ENCODE assay signal across 15 cellular contexts in genomic region chr15:90596943-90597342, GRCh38.
DNase-seq lines count a peak whose midpoint lies in the region; ATAC-seq and TF ChIP-seq lines count a peak whose summit lies in the region.
"Had no signal": no experiment of that assay in that cellular context is flagged by ENCODE, and none has a peak within 500 bp of the region (broad histone marks: within the 10 kb centered on the region; RNA-seq: fewer than 3 reads in every experiment).

No MANE protein-coding gene starts in this region.

- POLR2A ChIA-PET in naive thymus-derived CD4-positive, alpha-beta T cell (lab: Charles Lee) = interaction anchor here (0.7 to 3.4 kb wide), 7 partner anchors 22 to 66 kb away, joined by 3 to 14 read pairs (median 3); no protein-coding TSS in a partner anchor

- H3K36me3 ChIP-seq in ascending aorta (peaks cover 0 to 5% of the 10 kb centered on the region in 2 donors), transverse colon (no peaks in the 10 kb centered on the region)
- no peaks in the 10 kb centered on the region for H3K36me3 ChIP-seq in naive thymus-derived CD4-positive, alpha-beta T cell (ENCODE audit: control insufficient read depth in 2 of 3, insufficient read depth in 3 of 3, low read length in 3 of 3)
- H3K36me3 ChIP-seq: cardiac muscle cell had no signal

- H3K4me3 Mint-ChIP-seq in activated T-cell treated with anti-CD3 and anti-CD28 coated beads, Interleukin-2, amount 50 U/mL, for 72 hours = peak overlapping the region; percentile 52 to 59
- peak overlapping the region in 8 of 10 donors; percentile 11 to 83 (median 78) for H3K4me3 Mint-ChIP-seq in naive thymus-derived CD4-positive, alpha-beta T cell

- TF ChIP-seq POLR2A in transverse colon (IDR thresholded peaks at IDR 0.05) = no peak

- H3K27me3 ChIP-seq in ascending aorta = no peaks in the 10 kb centered on the region
- no peaks in the 10 kb centered on the region for H3K27me3 ChIP-seq in naive thymus-derived CD4-positive, alpha-beta T cell (ENCODE audit: control insufficient read depth in 2 of 2, insufficient read depth in 2 of 2, low read length in 2 of 2)
- no peaks in the 10 kb centered on the region for H3K27me3 ChIP-seq in transverse colon
- H3K27me3 ChIP-seq: cardiac muscle cell, MG63 had no signal

- peaks cover 12 to 19% of the 10 kb centered on the region in 2 donors for H3K36me3 Mint-ChIP-seq in activated T-cell treated with anti-CD3 and anti-CD28 coated beads, Interleukin-2, amount 50 U/mL, for 72 hours (ENCODE audit: insufficient read depth in 2 of 2)
- H3K36me3 Mint-ChIP-seq in naive thymus-derived CD4-positive, alpha-beta T cell = peaks cover 9 to 53% (median 30%) of the 10 kb centered on the region in 5 donors

- ATAC-seq in activated T-cell treated with anti-CD3 and anti-CD28 coated beads, Interleukin-2, amount 50 U/mL, for 72 hours (replicated peaks in 1 of 2) = no peak
- no peak for ATAC-seq in naive thymus-derived CD4-positive, alpha-beta T cell
- ATAC-seq in HG03378 (IDR thresholded peaks at IDR 0.05; ENCODE audit: unreplicated experiment) = no peak
- ATAC-seq in HG03025 (IDR thresholded peaks at IDR 0.05; ENCODE audit: low FRiP score, unreplicated experiment) = no peak

- intact Hi-C loops in ascending aorta (cut with DNase I) = no loop called here
- intact Hi-C loops in naive thymus-derived CD4-positive, alpha-beta T cell (cut with micrococcal nuclease) = loop anchor here in 1 of 2 donors (10.0 kb wide), 1 partner anchor 192 kb away; no protein-coding TSS in a partner anchor
- intact Hi-C loops in transverse colon (cut with DNase I; ENCODE audit: low total_unique reads) = no loop called here

- H3K4me1 ChIP-seq in ascending aorta = peaks cover 16 to 59% of the 10 kb centered on the region in 2 donors
- H3K4me1 ChIP-seq in naive thymus-derived CD4-positive, alpha-beta T cell (ENCODE audit: control insufficient read depth in 2 of 2, insufficient read depth in 2 of 2, low read length in 2 of 2) = peaks cover 31 to 86% of the 10 kb centered on the region in 2 donors
- H3K4me1 ChIP-seq in transverse colon = peaks cover 15 to 53% (median 33%) of the 10 kb centered on the region in 4 donors

- TF ChIP-seq EP300 in transverse colon (IDR thresholded peaks at IDR 0.05; ENCODE audit: low read depth) = no peak

- WGBS in transverse colon (ENCODE audit: low coverage in 1 of 2), 2 donors = 84 to 100% methylated on average over 1 to 6 of the region's 6 CpGs

- in situ Hi-C loops in transverse colon (cut with MboI; ENCODE audit: low pct_ligation_motif_present in 1 of 4, low pct_unique_long_range_greater_than_20kb in 1 of 4, low sequenced_read_pairs in 3 of 4) = no loop called here

- H3K4me1 Mint-ChIP-seq in activated T-cell treated with anti-CD3 and anti-CD28 coated beads, Interleukin-2, amount 50 U/mL, for 72 hours (ENCODE audit: low read depth) = peaks cover 82% of the 10 kb centered on the region
- H3K4me1 Mint-ChIP-seq in naive thymus-derived CD4-positive, alpha-beta T cell = peaks cover 76 to 95% (median 90%) of the 10 kb centered on the region in 7 donors

- H3K9me3 ChIP-seq in ascending aorta = no peaks in the 10 kb centered on the region
- no peaks in the 10 kb centered on the region for H3K9me3 ChIP-seq in naive thymus-derived CD4-positive, alpha-beta T cell (ENCODE audit: control insufficient read depth in 2 of 3, low read length in 3 of 3)
- H3K9me3 ChIP-seq in transverse colon = no peaks in the 10 kb centered on the region
- H3K9me3 ChIP-seq: MG63 had no signal

- CTCF ChIA-PET in naive thymus-derived CD4-positive, alpha-beta T cell (lab: Charles Lee) = interaction anchor here (0.5 to 1.1 kb wide), 2 partner anchors 60 to 118 kb away, joined by 3 to 5 read pairs; no protein-coding TSS in a partner anchor

- no peaks in the 10 kb centered on the region for H3K27me3 Mint-ChIP-seq in activated T-cell treated with anti-CD3 and anti-CD28 coated beads, Interleukin-2, amount 50 U/mL, for 72 hours (ENCODE audit: low read depth)
- H3K27me3 Mint-ChIP-seq in naive thymus-derived CD4-positive, alpha-beta T cell = no peaks in the 10 kb centered on the region
- H3K27me3 Mint-ChIP-seq: stimulated activated naive B cell treated with anti-CD40 and anti-IgM and Interleukin-4, amounts not matched to agents 10 μg/mL and 1 μg/mL and 100 μg/mL, for 72 hours had no signal

- H3K4me3 ChIP-seq in ascending aorta (no peak overlapping the region), transverse colon (no peak overlapping the region)
- no peak overlapping the region for H3K4me3 ChIP-seq in naive thymus-derived CD4-positive, alpha-beta T cell (ENCODE audit: low read length)
- H3K4me3 ChIP-seq: cardiac muscle cell, MG63 had no signal

- TF ChIP-seq CTCF in ascending aorta (IDR thresholded peaks at IDR 0.05) (no peak), transverse colon (IDR thresholded peaks at IDR 0.05) (no peak)

- DNase-seq in activated T-cell treated with anti-CD3 and anti-CD28 coated beads, Interleukin-2, amount 50 U/mL, for 72 hours = no peak
- DNase-seq in activated T-cell treated with anti-CD3 and anti-CD28 coated beads, Interleukin-2, amount 50 U/mL, for 48 hours = no peak
- DNase-seq in ascending aorta (ENCODE audit: low spot score in 2 of 2) (no peak), transverse colon (no peak), DMS 273 (lab: John Stamatoyannopoulos, UW; ENCODE audit: unreplicated experiment) (no peak)
- DNase-seq in naive thymus-derived CD4-positive, alpha-beta T cell = no peak
- DNase-seq: ACHN; GDM1; HCEC 1CT; MG63; NCI-H526 treated with DMSO at 0.1 percent for 48 hours; stimulated activated naive B cell treated with anti-CD40 and anti-IgM and Interleukin-4, amounts not matched to agents 10 μg/mL and 1 μg/mL and 100 μg/mL, for 72 hours had no signal

- H3K9me3 Mint-ChIP-seq in activated T-cell treated with anti-CD3 and anti-CD28 coated beads, Interleukin-2, amount 50 U/mL, for 72 hours = no peaks in the 10 kb centered on the region
- peaks cover 0 to 4% (median 0%) of the 10 kb centered on the region in 11 donors for H3K9me3 Mint-ChIP-seq in naive thymus-derived CD4-positive, alpha-beta T cell
- H3K9me3 Mint-ChIP-seq: stimulated activated naive B cell treated with anti-CD40 and anti-IgM and Interleukin-4, amounts not matched to agents 10 μg/mL and 1 μg/mL and 100 μg/mL, for 72 hours had no signal

- H3K27ac ChIP-seq in ascending aorta (peak overlapping the region; percentile 76 to 79), transverse colon (peak overlapping the region; percentile 59 to 75 (median 71))
- H3K27ac ChIP-seq in naive thymus-derived CD4-positive, alpha-beta T cell (ENCODE audit: low read depth, low read length) = peak overlapping the region; percentile 73
- H3K27ac ChIP-seq: cardiac muscle cell had no signal

- peak overlapping the region; percentile 97 for H3K27ac Mint-ChIP-seq in activated T-cell treated with anti-CD3 and anti-CD28 coated beads, Interleukin-2, amount 50 U/mL, for 72 hours
- H3K27ac Mint-ChIP-seq in naive thymus-derived CD4-positive, alpha-beta T cell = peak overlapping the region; percentile 91 to 99 (median 98)
